Comparison of ENCODE assay signal across 10 cellular contexts in genomic region chr2:153477641-153478288, GRCh38. TPM values are rescaled to one million over a fixed set of nuclear protein-coding genes. Genes with fewer than 3 reads are reported as not detected.
DNase-seq lines count a peak whose midpoint lies in the region; ATAC-seq, FAIRE-seq and TF ChIP-seq lines count a peak whose summit lies in the region.
"Had no signal": no experiment of that assay in that cellular context is flagged by ENCODE, and none has a peak within 500 bp of the region (broad histone marks: within the 10 kb centered on the region; RNA-seq: fewer than 3 reads in every experiment).

No MANE protein-coding gene starts in this region.

- no peak for DNase-seq in activated naive CD4-positive, alpha-beta T cell treated with anti-CD3 and anti-CD28 coated beads, Interleukin-2, amount 10 ng/mL, durations not matched to agents 7 days and 5 days
- DNase-seq in activated naive CD4-positive, alpha-beta T cell (lab: John Stamatoyannopoulos, UW), result no peak
- DNase-seq in astrocyte (ENCODE audit: low read depth) (no peak), memory B cell (ENCODE audit: low spot score in 2 of 2) (no peak), upper lobe of left lung (peak in 1 of 2 donors; percentile 51), GM19240 (ENCODE audit: insufficient read length, low spot score) (no peak), HTR-8/SVneo (ENCODE audit: insufficient read length, low spot score) (no peak)
- DNase-seq in stimulated activated CD4-positive, alpha-beta T cell treated with anti-CD3 and anti-CD28 coated beads, Interleukin-4, amount 100 ng/mL, for 4 hours, result no peak

- H3K27ac ChIP-seq in astrocyte (ENCODE audit: low read depth, low read length) (no peak overlapping the region), upper lobe of left lung (no peak overlapping the region)
- H3K27ac ChIP-seq: SJCRH30 had no signal

- no peaks in the 10 kb centered on the region for H4K20me1 ChIP-seq in astrocyte (ENCODE audit: insufficient read depth, low read length)

- TF ChIP-seq CTCF in astrocyte (IDR thresholded peaks at IDR 0.05; ENCODE audit: insufficient read depth, low read depth, low read length) (no peak), upper lobe of left lung (IDR thresholded peaks at IDR 0.05) (no peak)

- FAIRE-seq in astrocyte (lab: Jason Lieb, UNC) (no peak), HTR-8/SVneo (lab: Jason Lieb, UNC) (no peak)
- FAIRE-seq: islet of Langerhans had no signal

- H3K27me3 ChIP-seq in astrocyte (ENCODE audit: insufficient read depth, low read length), result peaks cover 41% of the 10 kb centered on the region
- H3K27me3 ChIP-seq in upper lobe of left lung, result peaks cover 0 to 21% (median 10%) of the 10 kb centered on the region in 4 donors
- H3K27me3 ChIP-seq: SJCRH30 had no signal

- ATAC-seq in memory B cell (ENCODE audit: low read depth) (no peak), upper lobe of left lung (ENCODE audit: low FRiP score in 2 of 2) (peak in 1 of 2 donors; percentile 0)

- no peaks in the 10 kb centered on the region for H3K36me3 ChIP-seq in astrocyte (ENCODE audit: insufficient read depth, low read length)
- H3K36me3 ChIP-seq in upper lobe of left lung, result no peaks in the 10 kb centered on the region
- H3K36me3 ChIP-seq: SJCRH30 had no signal

- peaks cover 54% of the 10 kb centered on the region for H3K27me3 Mint-ChIP-seq in activated naive CD4-positive, alpha-beta T cell treated with anti-CD3 and anti-CD28 coated beads, Interleukin-2, amount 10 ng/mL, durations not matched to agents 7 days and 5 days
- peaks cover 47% of the 10 kb centered on the region for H3K27me3 Mint-ChIP-seq in astrocyte (ENCODE audit: low read depth, unreplicated experiment)
- H3K27me3 Mint-ChIP-seq in memory B cell, result peaks cover 29% of the 10 kb centered on the region

- H3K4me1 ChIP-seq in astrocyte (ENCODE audit: insufficient read depth, low read length) (peaks cover 7% of the 10 kb centered on the region), upper lobe of left lung (peaks cover 17 to 29% (median 24%) of the 10 kb centered on the region in 4 donors)
- H3K4me1 ChIP-seq: SJCRH30 had no signal

- peak overlapping the region; percentile 80 for H2AFZ ChIP-seq in astrocyte (ENCODE audit: low read depth, low read length)

- H3K36me3 Mint-ChIP-seq in activated naive CD4-positive, alpha-beta T cell treated with anti-CD3 and anti-CD28 coated beads, Interleukin-2, amount 10 ng/mL, durations not matched to agents 7 days and 5 days, result peaks cover 3% of the 10 kb centered on the region
- no peaks in the 10 kb centered on the region for H3K36me3 Mint-ChIP-seq in astrocyte (ENCODE audit: low read depth, unreplicated experiment)
- H3K36me3 Mint-ChIP-seq in memory B cell, result no peaks in the 10 kb centered on the region

- peaks cover 11% of the 10 kb centered on the region for H3K4me1 Mint-ChIP-seq in activated naive CD4-positive, alpha-beta T cell treated with anti-CD3 and anti-CD28 coated beads, Interleukin-2, amount 10 ng/mL, durations not matched to agents 7 days and 5 days
- H3K4me1 Mint-ChIP-seq in astrocyte (ENCODE audit: low read depth, unreplicated experiment) (no peaks in the 10 kb centered on the region), memory B cell (peaks cover 8% of the 10 kb centered on the region)

- CTCF ChIA-PET in activated naive CD4-positive, alpha-beta T cell treated with anti-CD3 and anti-CD28 coated beads, Interleukin-2, amount 10 ng/mL, durations not matched to agents 7 days and 5 days (lab: Charles Lee), result no interaction called here

- peak overlapping the region; percentile 85 for H3K4me2 ChIP-seq in astrocyte (ENCODE audit: low read length)

- H3K9me3 Mint-ChIP-seq in activated naive CD4-positive, alpha-beta T cell treated with anti-CD3 and anti-CD28 coated beads, Interleukin-2, amount 10 ng/mL, durations not matched to agents 7 days and 5 days, result no peaks in the 10 kb centered on the region
- no peaks in the 10 kb centered on the region for H3K9me3 Mint-ChIP-seq in astrocyte (ENCODE audit: unreplicated experiment)
- no peaks in the 10 kb centered on the region for H3K9me3 Mint-ChIP-seq in memory B cell

- TF ChIP-seq EP300 in upper lobe of left lung (IDR thresholded peaks at IDR 0.05), result no peak

- 5 to 7% methylated on average over 24 to 38 of the region's 38 CpGs for WGBS in upper lobe of left lung, 2 donors

- H3K4me3 ChIP-seq in astrocyte (ENCODE audit: insufficient read depth, low read depth, low read length) (peak overlapping the region; percentile 51), upper lobe of left lung (peak overlapping the region in 3 of 4 donors; percentile 43 to 59 (median 54))
- H3K4me3 ChIP-seq: SJCRH30 had no signal

- H3K9me3 ChIP-seq in astrocyte (ENCODE audit: insufficient read depth, low read depth, low read length) (no peaks in the 10 kb centered on the region), upper lobe of left lung (no peaks in the 10 kb centered on the region)
- H3K9me3 ChIP-seq: SJCRH30 had no signal

- H3K79me2 ChIP-seq in astrocyte (ENCODE audit: insufficient read depth, low read length), result no peaks in the 10 kb centered on the region

- H3K9ac ChIP-seq in astrocyte (ENCODE audit: low read length), result no peak overlapping the region

- peak overlapping the region; percentile 56 for H3K27ac Mint-ChIP-seq in activated naive CD4-positive, alpha-beta T cell treated with anti-CD3 and anti-CD28 coated beads, Interleukin-2, amount 10 ng/mL, durations not matched to agents 7 days and 5 days
- H3K27ac Mint-ChIP-seq in astrocyte (ENCODE audit: unreplicated experiment) (peak overlapping the region; percentile 9), memory B cell (no peak overlapping the region)

- peak overlapping the region; percentile 50 for H3K4me3 Mint-ChIP-seq in activated naive CD4-positive, alpha-beta T cell treated with anti-CD3 and anti-CD28 coated beads, Interleukin-2, amount 10 ng/mL, durations not matched to agents 7 days and 5 days
- H3K4me3 Mint-ChIP-seq in astrocyte (ENCODE audit: unreplicated experiment) (peak overlapping the region; percentile 80), memory B cell (peak overlapping the region; percentile 75)

- TF ChIP-seq POLR2A in upper lobe of left lung (IDR thresholded peaks at IDR 0.05), result no peak

RNA-seq across cellular contexts. Expression of gene RPRM, which starts 0.8 kb away (rescaled TPM):
- total RNA-seq in astrocyte, result 0.53 and 0.86 TPM in 2 replicates
- under 1 TPM in 2 of 6 donors, not detected in 4; 0.60 to 0.84 TPM for total RNA-seq in upper lobe of left lung
- total RNA-seq: SJCRH30 had no signal
